ENCODE assay signal across 12 cellular contexts in genomic region chr15:39388118-39388517, GRCh38.
"Had no signal": no experiment of that assay in that cellular context is flagged by ENCODE, and none has a peak within 500 bp of the region (broad histone marks: within the 10 kb centered on the region; RNA-seq: fewer than 3 reads in every experiment).

No MANE protein-coding gene starts in this region.

- H3K27ac Mint-ChIP-seq: nephron had no signal

- H3K4me3 ChIP-seq: body of pancreas, suprapubic skin had no signal

- H3K27ac ChIP-seq: suprapubic skin had no signal

- H3K9me3 Mint-ChIP-seq: endodermal cell, nephron had no signal

- H3K36me3 ChIP-seq: suprapubic skin had no signal

- H3K4me3 Mint-ChIP-seq: endodermal cell, nephron had no signal

- H3K4me1 ChIP-seq: body of pancreas had no signal

- H3K9me3 ChIP-seq: body of pancreas, suprapubic skin had no signal

- H3K27me3 ChIP-seq: body of pancreas, suprapubic skin had no signal

- ATAC-seq: body of pancreas; stimulated activated naive CD8-positive, alpha-beta T cell treated with anti-CD3 and anti-CD28 coated beads, Interleukin-15, Interleukin-2, amounts not matched to agents 100 U/mL and 50 U/mL, for 24 hours had no signal

- DNase-seq: activated naive CD4-positive, alpha-beta T cell treated with anti-CD3 and anti-CD28 coated beads, Interleukin-2, amount 50 U/mL, for 16 hours; activated T-cell treated with anti-CD3 and anti-CD28 coated beads, Interleukin-2, amount 50 U/mL, for 1 hour; body of pancreas; dermis blood vessel endothelial cell; endodermal cell; erythroblast; stimulated activated CD4-positive, alpha-beta T cell treated with anti-CD3 and anti-CD28 coated beads, Interleukin-4, amount 100 ng/mL, for 1 hour; stimulated activated CD8-positive, alpha-beta memory T cell treated with anti-CD3 and anti-CD28 coated beads, Interleukin-4, amount 100 ng/mL, for 48 hours; stimulated activated naive CD8-positive, alpha-beta T cell treated with anti-CD3 and anti-CD28 coated beads, Interleukin-15, Interleukin-2, amounts not matched to agents 100 U/mL and 50 U/mL, for 24 hours; T-helper 2 cell had no signal
